8 cellular contexts compared by ENCODE assay signal in the genomic region with DNA sequence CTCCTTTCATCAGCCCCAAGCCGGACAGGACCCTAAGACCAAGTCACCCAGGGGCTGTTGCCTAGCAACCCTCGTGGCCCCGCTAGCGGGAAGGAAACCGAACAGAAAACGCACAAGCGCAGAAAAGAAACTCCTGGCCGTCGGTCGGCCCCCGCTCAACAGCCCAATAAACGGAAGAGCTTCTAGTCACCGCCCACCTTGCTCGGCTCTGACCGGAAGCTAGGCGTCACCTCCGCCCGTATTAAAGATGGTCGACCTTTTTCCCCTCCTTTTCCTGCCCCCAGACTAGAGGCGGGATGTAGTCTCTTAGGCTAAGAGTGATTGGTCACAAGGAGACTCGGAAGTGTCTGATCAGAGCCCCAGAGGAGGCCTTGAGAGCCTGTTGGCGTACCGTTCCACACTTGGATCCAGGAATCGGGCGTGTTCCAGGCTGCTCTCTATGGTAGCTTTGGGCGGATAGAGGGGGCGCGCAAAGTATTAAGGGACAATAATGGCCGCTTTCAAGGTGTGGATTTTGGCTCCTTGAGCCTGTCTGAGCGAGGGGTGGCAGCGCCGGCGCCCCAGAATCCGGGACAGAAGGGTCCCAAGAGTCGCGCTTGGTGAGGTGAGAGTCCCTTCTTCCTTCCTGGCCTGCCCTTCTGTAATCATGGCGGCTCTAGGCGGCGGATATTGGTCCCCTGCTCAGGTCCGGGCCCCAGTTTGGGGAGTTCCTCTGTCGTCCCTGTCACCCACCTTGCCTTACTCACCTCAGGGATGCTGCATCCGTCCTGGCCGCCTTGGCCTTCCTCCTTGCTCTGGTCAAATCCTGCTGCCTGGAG. TPM values are rescaled to one million over a fixed set of nuclear protein-coding genes. Genes with fewer than 3 reads are reported as not detected.
DNase-seq lines count a peak whose midpoint lies in the region; ATAC-seq and TF ChIP-seq lines count a peak whose summit lies in the region.

DHX38 (plus strand) TSS at position 400 of the 818 bp plus-strand sequence. CDS start 2,311 bp downstream, outside the sequence.
TXNL4B (minus strand) TSS at position 173 of the 818 bp plus-strand sequence. CDS start 2,871 bp downstream, outside the sequence.

- DNase-seq in AG04450 (ENCODE audit: low read depth, low spot score) (peak; percentile 97), NCI-H226 (peak; percentile 99), WTC11 (ENCODE audit: low spot score) (peak; percentile 93), cardiac fibroblast (ENCODE audit: low read depth in 2 of 2) (peak; percentile 99), iPS-NIHi7 (ENCODE audit: extremely low spot score) (peak; percentile 99), smooth muscle cell (lab: John Stamatoyannopoulos, UW; ENCODE audit: unreplicated experiment) (peak; percentile 60)

- H3K4me3 ChIP-seq in AG04450 (ENCODE audit: low read depth, low read length) (peak within 1 kb of the TSS; percentile 98), cardiac fibroblast (replicated peaks in 1 of 2; ENCODE audit: low read depth in 2 of 2, low read length in 2 of 2) (peak within 1 kb of the TSS; percentile 89 to 100), smooth muscle cell (peak within 1 kb of the TSS; percentile 80)

- peaks cover 17% of the 10 kb centered on the region for H3K36me3 ChIP-seq in smooth muscle cell (ENCODE audit: low read depth)

- H4K20me1 ChIP-seq in smooth muscle cell (ENCODE audit: low read depth), result peaks cover 6% of the 10 kb centered on the region

- H3K9me3 Mint-ChIP-seq in WTC11, result no peaks in the 10 kb centered on the region

- peak within 1 kb of the TSS; percentile 88 for H2AFZ ChIP-seq in smooth muscle cell (ENCODE audit: low read depth)

- peaks cover 11% of the 10 kb centered on the region for H3K4me1 Mint-ChIP-seq in WTC11

- peak; percentile 98 for ATAC-seq in GM18909 (IDR thresholded peaks at IDR 0.05; ENCODE audit: poor library complexity, unreplicated experiment)
- peak; percentile 98 for ATAC-seq in HG03175 (IDR thresholded peaks at IDR 0.05; ENCODE audit: unreplicated experiment)
- peak; percentile 98 for ATAC-seq in WTC11

- TF ChIP-seq CTCF in AG04450 (IDR thresholded peaks at IDR 0.05; ENCODE audit: low read depth, low read length) (peak; percentile 2; the same call in 1 of the 2 replicates), WTC11 (IDR thresholded peaks at IDR 0.05) (no peak), cardiac fibroblast (IDR thresholded peaks at IDR 0.05; ENCODE audit: low read depth, low read length) (no peak), smooth muscle cell (IDR thresholded peaks at IDR 0.05; ENCODE audit: borderline replicate concordance, insufficient read depth, poor library complexity, severe bottlenecking) (no peak)

- no peaks in the 10 kb centered on the region for H3F3A ChIP-seq in smooth muscle cell (ENCODE audit: low read depth)

- peak within 1 kb of the TSS; percentile 83 for H3K9ac ChIP-seq in smooth muscle cell (ENCODE audit: low read depth)

- peaks cover 31% of the 10 kb centered on the region for H3K36me3 Mint-ChIP-seq in WTC11

- peak within 1 kb of the TSS; percentile 95 for H3K4me2 ChIP-seq in smooth muscle cell

- H3K4me3 Mint-ChIP-seq in WTC11, result peak within 1 kb of the TSS; percentile 99

- H3K27ac ChIP-seq in AG04450 (ENCODE audit: low read depth, low read length) (peak within 1 kb of the TSS; percentile 77), smooth muscle cell (ENCODE audit: low read depth) (peak within 1 kb of the TSS; percentile 66)

- under 1% methylated on average over 43 of the region's 43 CpGs for WGBS in smooth muscle cell (ENCODE audit: low lambda C conversion rate)

- H3K27me3 ChIP-seq in AG04450 (ENCODE audit: control insufficient read depth, insufficient read depth, low read length), result no peaks in the 10 kb centered on the region
- no peaks in the 10 kb centered on the region for H3K27me3 ChIP-seq in smooth muscle cell (ENCODE audit: low read depth)

- peak within 1 kb of the TSS; percentile 96 for H3K27ac Mint-ChIP-seq in WTC11

- POLR2A ChIA-PET in AG04450 (lab: Yijun Ruan, JAX) (interaction anchor here (1.0 kb wide), 1 partner anchor 17 kb away, joined by 3 read pairs; no protein-coding TSS in a partner anchor), WTC11 (lab: Charles Lee) (interaction anchor here (0.6 to 1.3 kb wide), 5 partner anchors 16 to 200 kb away, joined by 3 to 6 read pairs (median 4); no protein-coding TSS in a partner anchor)

- H3K9me3 ChIP-seq in AG04450 (ENCODE audit: control insufficient read depth, insufficient read depth, low read length), result no peaks in the 10 kb centered on the region; the same call in 1 of the 2 replicates
- H3K9me3 ChIP-seq in smooth muscle cell (replicated peaks; ENCODE audit: low read depth), result no peaks in the 10 kb centered on the region

- peaks cover 45% of the 10 kb centered on the region for H3K79me2 ChIP-seq in smooth muscle cell (ENCODE audit: low read depth)

- H3K4me1 ChIP-seq in smooth muscle cell (ENCODE audit: low read depth), result peaks cover 12% of the 10 kb centered on the region

- no peaks in the 10 kb centered on the region for H3K27me3 Mint-ChIP-seq in WTC11 (ENCODE audit: low read depth)

- CTCF ChIA-PET in AG04450 (lab: Charles Lee), result interaction anchor here (1.0 to 5.2 kb wide), 4 partner anchors 26 to 132 kb away, joined by 3 to 41 read pairs (median 10); no protein-coding TSS in a partner anchor
- CTCF ChIA-PET in WTC11 (lab: Charles Lee), result interaction anchor here (0.5 to 2.6 kb wide), 10 partner anchors 15 to 815 kb away, joined by 3 to 16 read pairs (median 7); no protein-coding TSS in a partner anchor

TF ChIP-seq in WTC11, 78 proteins besides CTCF, POLR2A, EP300 and RAD21:
- TF ChIP-seq, protein P1, sequence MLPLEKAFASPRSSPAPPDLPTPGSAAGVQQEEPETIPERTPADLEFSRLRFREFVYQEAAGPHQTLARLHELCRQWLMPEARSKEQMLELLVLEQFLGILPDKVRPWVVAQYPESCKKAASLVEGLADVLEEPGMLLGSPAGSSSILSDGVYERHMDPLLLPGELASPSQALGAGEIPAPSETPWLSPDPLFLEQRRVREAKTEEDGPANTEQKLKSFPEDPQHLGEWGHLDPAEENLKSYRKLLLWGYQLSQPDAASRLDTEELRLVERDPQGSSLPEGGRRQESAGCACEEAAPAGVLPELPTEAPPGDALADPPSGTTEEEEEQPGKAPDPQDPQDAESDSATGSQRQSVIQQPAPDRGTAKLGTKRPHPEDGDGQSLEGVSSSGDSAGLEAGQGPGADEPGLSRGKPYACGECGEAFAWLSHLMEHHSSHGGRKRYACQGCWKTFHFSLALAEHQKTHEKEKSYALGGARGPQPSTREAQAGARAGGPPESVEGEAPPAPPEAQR (CRISPR knock-in tag; IDR thresholded peaks at IDR 0.05), result no peak
- TF ChIP-seq ZNF317 (CRISPR knock-in tag; IDR thresholded peaks at IDR 0.05; ENCODE audit: borderline replicate concordance, low read depth) (no peak), CREB1 (CRISPR knock-in tag; IDR thresholded peaks at IDR 0.05) (no peak), GTF2I (CRISPR knock-in tag; conservative IDR thresholded peaks at IDR 0.05) (no peak), SOX15 (CRISPR knock-in tag; IDR thresholded peaks at IDR 0.05) (no peak), GABPB1 (CRISPR knock-in tag; IDR thresholded peaks at IDR 0.05) (0 out of 2 replicates have a peak, but pooled peaks have one; percentile 15), NFYB (CRISPR knock-in tag; conservative IDR thresholded peaks at IDR 0.05; ENCODE audit: low read depth) (peak; percentile 70), ERG (CRISPR knock-in tag; IDR thresholded peaks at IDR 0.05) (no peak), CBFB (CRISPR knock-in tag; IDR thresholded peaks at IDR 0.05; ENCODE audit: low read depth) (no peak), CREM (CRISPR knock-in tag; IDR thresholded peaks at IDR 0.05) (peak; percentile 79; the same call in 1 of the 2 replicates), SP1 (CRISPR knock-in tag; conservative IDR thresholded peaks at IDR 0.05) (peak; percentile 86), FOXK1 (CRISPR knock-in tag; IDR thresholded peaks at IDR 0.05) (peak; percentile 76; the same call in 1 of the 2 replicates), ATF1 (CRISPR knock-in tag; IDR thresholded peaks at IDR 0.05) (0 out of 2 replicates have a peak, but pooled peaks have one; percentile 56)
- TF ChIP-seq, protein P2, sequence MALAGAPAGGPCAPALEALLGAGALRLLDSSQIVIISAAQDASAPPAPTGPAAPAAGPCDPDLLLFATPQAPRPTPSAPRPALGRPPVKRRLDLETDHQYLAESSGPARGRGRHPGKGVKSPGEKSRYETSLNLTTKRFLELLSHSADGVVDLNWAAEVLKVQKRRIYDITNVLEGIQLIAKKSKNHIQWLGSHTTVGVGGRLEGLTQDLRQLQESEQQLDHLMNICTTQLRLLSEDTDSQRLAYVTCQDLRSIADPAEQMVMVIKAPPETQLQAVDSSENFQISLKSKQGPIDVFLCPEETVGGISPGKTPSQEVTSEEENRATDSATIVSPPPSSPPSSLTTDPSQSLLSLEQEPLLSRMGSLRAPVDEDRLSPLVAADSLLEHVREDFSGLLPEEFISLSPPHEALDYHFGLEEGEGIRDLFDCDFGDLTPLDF (CRISPR knock-in tag; IDR thresholded peaks at IDR 0.05), result no peak
TF ChIP-seq in WTC11: peak in this region for 6.

RNA-seq across cellular contexts. Expression of gene DHX38, which starts in this region (rescaled TPM):
- polyA plus RNA-seq in AG04450 (2011; rRNA removed), result 26.8 and 31.1 TPM in 2 replicates
- polyA minus RNA-seq in AG04450 (2011; rRNA and poly(A)+ RNA removed), result 77.5 and 91.9 TPM in 2 replicates
- 62.4 to 91.7 TPM (median 66.5 TPM) in 3 replicates for total RNA-seq in WTC11 (2021)
- total RNA-seq in smooth muscle cell, result 30.8 and 35.6 TPM in 2 replicates
- 45.4 and 67.2 TPM in 2 replicates for polyA plus RNA-seq in smooth muscle cell

RNA-seq across cellular contexts. Expression of gene TXNL4B, which starts in this region (rescaled TPM):
- 11.3 and 21.3 TPM in 2 replicates for polyA plus RNA-seq in AG04450 (2011; rRNA removed)
- polyA minus RNA-seq in AG04450 (2011; rRNA and poly(A)+ RNA removed), result 3.4 and 4.0 TPM in 2 replicates
- total RNA-seq in WTC11 (2021), result 8.3 to 9.9 TPM (median 9.0 TPM) in 3 replicates
- total RNA-seq in smooth muscle cell, result 6.4 and 8.4 TPM in 2 replicates
- 10.5 and 11.0 TPM in 2 replicates for polyA plus RNA-seq in smooth muscle cell

Comparison
In these comparisons a context has a peak if more than half of its experiments do, and no peak if none do; other contexts are left out.
1. Peak in every context shown above with its lines: DNase-seq, ATAC-seq, H3K4me3 ChIP-seq and H3K27ac ChIP-seq.